ENCODE assay signal across 30 cellular contexts in genomic region chr7:80449841-80450240, GRCh38.
"Had no signal": no experiment of that assay in that cellular context is flagged by ENCODE, and none has a peak within 500 bp of the region (broad histone marks: within the 10 kb centered on the region; RNA-seq: fewer than 3 reads in every experiment).

No MANE protein-coding gene starts in this region.

- FAIRE-seq: bronchial epithelial cell, colon, endometrium had no signal

- H3K4me3 Mint-ChIP-seq: activated B cell treated with CpG ODN at 0.5 μM for 24 hours; activated CD8-positive, alpha-beta T cell treated with anti-CD3 and anti-CD28 coated beads for 36 hours; activated naive CD4-positive, alpha-beta T cell treated with anti-CD3 and anti-CD28 coated beads, Interleukin-2, amount 50 U/mL, for 24 hours; activated naive CD8-positive, alpha-beta T cell treated with anti-CD3 and anti-CD28 coated beads, Interleukin-2, amount 50 U/mL, for 24 hours; central memory CD8-positive, alpha-beta T cell; immature natural killer cell; naive B cell; nephron progenitor cell; stimulated activated naive B cell treated with anti-CD40 and anti-IgM and Interleukin-4, amounts not matched to agents 10 μg/mL and 1 μg/mL and 100 μg/mL, for 72 hours had no signal

- H3K4me3 ChIP-seq: gastrocnemius medialis, left lung, lung, prostate gland, tibial nerve had no signal

- H3K27ac Mint-ChIP-seq: activated B cell treated with CpG ODN at 0.5 μM for 24 hours; activated CD8-positive, alpha-beta T cell treated with anti-CD3 and anti-CD28 coated beads for 36 hours; activated naive CD4-positive, alpha-beta T cell treated with anti-CD3 and anti-CD28 coated beads, Interleukin-2, amount 50 U/mL, for 24 hours; activated naive CD8-positive, alpha-beta T cell treated with anti-CD3 and anti-CD28 coated beads, Interleukin-2, amount 50 U/mL, for 24 hours; activated T-helper 2 cell treated with anti-CD3 and anti-CD28 coated beads, Interferon-gamma antibody, Interleukin-2, Interleukin-4, amounts not matched to agents 10 μg/mL and 5 μg/mL and 100 μg/mL, durations not matched to agents 14 hours and 24 hours and 36 hours; immature natural killer cell; nephron progenitor cell; stimulated activated naive B cell treated with anti-CD40 and anti-IgM and Interleukin-4, amounts not matched to agents 10 μg/mL and 1 μg/mL and 100 μg/mL, for 72 hours had no signal

- H3K9me3 Mint-ChIP-seq: activated B cell treated with CpG ODN at 0.5 μM for 24 hours; activated CD8-positive, alpha-beta T cell treated with anti-CD3 and anti-CD28 coated beads for 36 hours; activated naive CD4-positive, alpha-beta T cell treated with anti-CD3 and anti-CD28 coated beads, Interleukin-2, amount 50 U/mL, for 24 hours; activated T-helper 2 cell treated with anti-CD3 and anti-CD28 coated beads, Interferon-gamma antibody, Interleukin-2, Interleukin-4, amounts not matched to agents 10 μg/mL and 5 μg/mL and 100 μg/mL, durations not matched to agents 14 hours and 24 hours and 36 hours; naive B cell; stimulated activated naive B cell treated with anti-CD40 and anti-IgM and Interleukin-4, amounts not matched to agents 10 μg/mL and 1 μg/mL and 100 μg/mL, for 72 hours had no signal

- DNase-seq: activated B cell treated with CpG ODN at 0.5 μM for 24 hours; activated CD4-positive, alpha-beta T cell treated with anti-CD3 and anti-CD28 coated beads, Interleukin-2, amount 50 U/mL, for 1 hour; activated CD8-positive, alpha-beta T cell treated with anti-CD3 and anti-CD28 coated beads for 36 hours; activated naive CD8-positive, alpha-beta T cell treated with anti-CD3 and anti-CD28 coated beads, Interleukin-2, amount 50 U/mL, for 24 hours; activated T-cell treated with anti-CD3 and anti-CD28 coated beads, Interleukin-2, amount 50 U/mL, for 48 hours; amygdala; dermis blood vessel endothelial cell; effector CD4-positive, alpha-beta T cell; gastrocnemius medialis; hypothalamus; immature natural killer cell; left lung; naive B cell; nephron progenitor cell; stimulated activated CD4-positive, alpha-beta T cell treated with anti-CD3 and anti-CD28 coated beads, Interleukin-15, amount 100 ng/mL, for 24 hours; stimulated activated CD4-positive, alpha-beta T cell treated with anti-CD3 and anti-CD28 coated beads, Interleukin-2, amount 100 ng/mL, for 24 hours; stimulated activated naive B cell treated with anti-CD40 and anti-IgM and Interleukin-4, amounts not matched to agents 10 μg/mL and 1 μg/mL and 100 μg/mL, for 72 hours; SW 1271; T-helper 2 cell had no signal

- H3K4me1 Mint-ChIP-seq: activated B cell treated with CpG ODN at 0.5 μM for 24 hours; activated naive CD4-positive, alpha-beta T cell treated with anti-CD3 and anti-CD28 coated beads, Interleukin-2, amount 50 U/mL, for 24 hours; activated naive CD8-positive, alpha-beta T cell treated with anti-CD3 and anti-CD28 coated beads, Interleukin-2, amount 50 U/mL, for 24 hours; central memory CD8-positive, alpha-beta T cell; immature natural killer cell; naive B cell; nephron progenitor cell; stimulated activated naive B cell treated with anti-CD40 and anti-IgM and Interleukin-4, amounts not matched to agents 10 μg/mL and 1 μg/mL and 100 μg/mL, for 72 hours had no signal

- H3K4me1 ChIP-seq: gastrocnemius medialis, tibial nerve had no signal

- H3K27ac ChIP-seq: epithelial cell of prostate, gastrocnemius medialis, left lung, neutrophil, prostate gland, tibial nerve had no signal

- ATAC-seq: activated CD8-positive, alpha-beta T cell treated with anti-CD3 and anti-CD28 coated beads for 36 hours; activated naive CD8-positive, alpha-beta T cell treated with anti-CD3 and anti-CD28 coated beads, Interleukin-2, amount 50 U/mL, for 24 hours; gastrocnemius medialis; left lung; stimulated activated naive B cell treated with anti-CD40 and anti-IgM and Interleukin-4, amounts not matched to agents 10 μg/mL and 1 μg/mL and 100 μg/mL, for 72 hours had no signal

- H3K36me3 Mint-ChIP-seq: activated naive CD4-positive, alpha-beta T cell treated with anti-CD3 and anti-CD28 coated beads, Interleukin-2, amount 50 U/mL, for 24 hours; immature natural killer cell; naive B cell; stimulated activated naive B cell treated with anti-CD40 and anti-IgM and Interleukin-4, amounts not matched to agents 10 μg/mL and 1 μg/mL and 100 μg/mL, for 72 hours had no signal

- H3K9me3 ChIP-seq: gastrocnemius medialis, left lung, neutrophil, prostate gland, tibial nerve had no signal

- H3K27me3 Mint-ChIP-seq: activated B cell treated with CpG ODN at 0.5 μM for 24 hours; activated CD8-positive, alpha-beta T cell treated with anti-CD3 and anti-CD28 coated beads for 36 hours; activated naive CD4-positive, alpha-beta T cell treated with anti-CD3 and anti-CD28 coated beads, Interleukin-2, amount 50 U/mL, for 24 hours; activated naive CD8-positive, alpha-beta T cell treated with anti-CD3 and anti-CD28 coated beads, Interleukin-2, amount 50 U/mL, for 24 hours; central memory CD8-positive, alpha-beta T cell; naive B cell; stimulated activated naive B cell treated with anti-CD40 and anti-IgM and Interleukin-4, amounts not matched to agents 10 μg/mL and 1 μg/mL and 100 μg/mL, for 72 hours had no signal
